8 cellular contexts compared by ENCODE assay signal in genomic region chr7:106659369-106659962, GRCh38. TPM values are rescaled to one million over a fixed set of nuclear protein-coding genes. Genes with fewer than 3 reads are reported as not detected.
DNase-seq lines count a peak whose midpoint lies in the region; TF ChIP-seq lines count a peak whose summit lies in the region.

No MANE protein-coding gene starts in this region.

- peak overlapping the region; percentile 81 to 93 for H3K9ac ChIP-seq in mucosa of rectum (ENCODE audit: low read depth in 1 of 2, low read length in 2 of 2)

- TF ChIP-seq POLR2A in breast epithelium (IDR thresholded peaks at IDR 0.05) = no peak

- intact Hi-C loops in breast epithelium (cut with DNase I; ENCODE audit: low total_unique reads) = no loop called here

- peak overlapping the region; percentile 91 to 99 for H3K27ac ChIP-seq in breast epithelium
- peak overlapping the region; percentile 93 to 95 for H3K27ac ChIP-seq in mucosa of rectum (ENCODE audit: low read depth in 2 of 2, low read length in 2 of 2)

- H3K4me3 ChIP-seq in AG04449 (ENCODE audit: low read depth, low read length) (peak overlapping the region; percentile 83), breast epithelium (peak overlapping the region; percentile 84 to 90 (median 88)), mucosa of rectum (ENCODE audit: low read length in 2 of 2) (peak overlapping the region; percentile 93 to 94)

- no peaks in the 10 kb centered on the region for H3K9me3 ChIP-seq in breast epithelium
- no peaks in the 10 kb centered on the region for H3K9me3 ChIP-seq in mucosa of rectum (ENCODE audit: control insufficient read depth in 2 of 2, low read length in 2 of 2)

- TF ChIP-seq CTCF in AG04449 (IDR thresholded peaks at IDR 0.05; ENCODE audit: insufficient read depth, low read length, missing control alignments) = no peak
- no peak for TF ChIP-seq CTCF in breast epithelium (IDR thresholded peaks at IDR 0.05)

- H3K27me3 ChIP-seq in breast epithelium = no peaks in the 10 kb centered on the region
- no peaks in the 10 kb centered on the region for H3K27me3 ChIP-seq in mucosa of rectum (ENCODE audit: control insufficient read depth in 2 of 2, insufficient read depth in 2 of 2, low read length in 2 of 2)

- H3K4me1 ChIP-seq in breast epithelium (peaks cover 0 to 19% of the 10 kb centered on the region in 2 donors), mucosa of rectum (ENCODE audit: control insufficient read depth in 2 of 2, insufficient read depth in 2 of 2, low read length in 2 of 2) (peaks cover 0 to 6% of the 10 kb centered on the region in 2 donors)

- H3K36me3 ChIP-seq in breast epithelium = no peaks in the 10 kb centered on the region
- no peaks in the 10 kb centered on the region for H3K36me3 ChIP-seq in mucosa of rectum (ENCODE audit: control insufficient read depth in 2 of 2, insufficient read depth in 2 of 2, low read length in 2 of 2)

- CTCF ChIA-PET in AG04449 (lab: Yijun Ruan, JAX) = interaction anchor here (0.7 to 4.7 kb wide), 29 partner anchors 11 to 492 kb away, joined by 3 to 89 read pairs (median 6); no protein-coding TSS in a partner anchor

- POLR2A ChIA-PET in AG04449 (lab: Yijun Ruan, JAX) = no interaction called here

- DNase-seq in AG04449 (ENCODE audit: low read depth, low spot score) (no peak), HT-29 (ENCODE audit: low spot score) (peak; percentile 3), breast epithelium (ENCODE audit: low spot score in 2 of 2) (no peak), DMS114 treated with DMSO at 0.1 percent for 48 hours (lab: John Stamatoyannopoulos, UW; ENCODE audit: unreplicated experiment) (no peak), NCI-H1417 treated with DMSO at 0.1 percent for 48 hours (lab: John Stamatoyannopoulos, UW) (no peak)
- DNase-seq in activated effector memory CD4-positive, alpha-beta T cell treated with anti-CD3 and anti-CD28 coated beads, Interleukin-2, amount 50 U/mL, for 16 hours = no peak
- no peak for DNase-seq in activated CD4-positive, CD25-positive, alpha-beta regulatory T cell (lab: John Stamatoyannopoulos, UW)

RNA-seq across cellular contexts. Expression of gene CCDC71L, which starts 1.5 kb away (rescaled TPM):
- 9.8 and 12.5 TPM in 2 replicates for total RNA-seq in HT-29 (2014; rRNA removed; shearing (Covaris generic))
- 10 to 100 TPM; 29.9 to 69.4 (median 59.0) TPM for total RNA-seq in breast epithelium
